In the genomic region with DNA sequence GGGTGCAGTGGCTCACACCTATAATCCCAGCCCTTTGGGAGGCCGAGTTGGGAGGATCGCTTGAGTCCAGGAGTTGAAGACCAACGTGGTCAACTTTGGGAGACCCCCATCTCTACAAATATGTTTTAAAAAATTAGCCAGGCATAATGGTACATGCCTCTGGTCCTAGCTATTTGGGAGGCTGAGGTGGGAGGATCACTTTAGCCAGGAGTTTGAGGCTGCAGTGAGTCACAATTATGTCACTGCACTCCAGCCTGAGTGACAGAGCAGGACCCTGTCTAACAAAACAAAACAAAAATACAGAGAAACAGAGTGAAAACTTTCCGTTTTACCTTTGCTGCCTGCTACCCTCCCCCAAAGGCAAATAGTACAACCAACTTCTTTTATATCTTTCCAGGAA, we compare ENCODE assay signal across 2 cellular contexts.
TF ChIP-seq lines count a peak whose summit lies in the region.

No MANE protein-coding gene starts in this region.

TF ChIP-seq in HepG2, 621 proteins besides CTCF, POLR2A, EP300 and RAD21:
- TF ChIP-seq, protein P1, sequence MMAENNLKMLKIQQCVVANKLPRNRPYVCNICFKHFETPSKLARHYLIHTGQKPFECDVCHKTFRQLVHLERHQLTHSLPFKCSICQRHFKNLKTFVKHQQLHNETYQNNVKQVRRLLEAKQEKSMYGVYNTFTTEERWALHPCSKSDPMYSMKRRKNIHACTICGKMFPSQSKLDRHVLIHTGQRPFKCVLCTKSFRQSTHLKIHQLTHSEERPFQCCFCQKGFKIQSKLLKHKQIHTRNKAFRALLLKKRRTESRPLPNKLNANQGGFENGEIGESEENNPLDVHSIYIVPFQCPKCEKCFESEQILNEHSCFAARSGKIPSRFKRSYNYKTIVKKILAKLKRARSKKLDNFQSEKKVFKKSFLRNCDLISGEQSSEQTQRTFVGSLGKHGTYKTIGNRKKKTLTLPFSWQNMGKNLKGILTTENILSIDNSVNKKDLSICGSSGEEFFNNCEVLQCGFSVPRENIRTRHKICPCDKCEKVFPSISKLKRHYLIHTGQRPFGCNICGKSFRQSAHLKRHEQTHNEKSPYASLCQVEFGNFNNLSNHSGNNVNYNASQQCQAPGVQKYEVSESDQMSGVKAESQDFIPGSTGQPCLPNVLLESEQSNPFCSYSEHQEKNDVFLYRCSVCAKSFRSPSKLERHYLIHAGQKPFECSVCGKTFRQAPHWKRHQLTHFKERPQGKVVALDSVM (CRISPR knock-in tag; IDR thresholded peaks at IDR 0.05) = peak; percentile 92
- TF ChIP-seq FOSL2 (CRISPR knock-in tag; IDR thresholded peaks at IDR 0.05) (peak; percentile 72), ZNF496 (CRISPR knock-in tag; IDR thresholded peaks at IDR 0.05; ENCODE audit: insufficient replicate concordance) (no peak), BCL6 (CRISPR knock-in tag; IDR thresholded peaks at IDR 0.05) (peak; percentile 30; the same call in 1 of the 2 replicates)

TF ChIP-seq in endothelial cell of umbilical vein, 7 proteins besides CTCF, POLR2A, EP300 and RAD21:
- TF ChIP-seq MYC (IDR thresholded peaks at IDR 0.05; ENCODE audit: low read depth, low read length) = no peak
- TF ChIP-seq, protein P2, sequence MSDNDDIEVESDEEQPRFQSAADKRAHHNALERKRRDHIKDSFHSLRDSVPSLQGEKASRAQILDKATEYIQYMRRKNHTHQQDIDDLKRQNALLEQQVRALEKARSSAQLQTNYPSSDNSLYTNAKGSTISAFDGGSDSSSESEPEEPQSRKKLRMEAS (IDR thresholded peaks at IDR 0.05; ENCODE audit: insufficient read depth, insufficient read length) = no peak
- no peak for TF ChIP-seq GATA2 (IDR thresholded peaks at IDR 0.05; ENCODE audit: insufficient read depth, insufficient read length, low read depth, low read length)
- TF ChIP-seq JUN (IDR thresholded peaks at IDR 0.05; ENCODE audit: borderline replicate concordance, insufficient read depth, insufficient read length, low read depth) = no peak
- TF ChIP-seq EZH2 (IDR thresholded peaks at IDR 0.05; ENCODE audit: borderline replicate concordance, low read depth, low read length, severe bottlenecking) = no peak
- TF ChIP-seq POLR2AphosphoS5 (IDR thresholded peaks at IDR 0.05; ENCODE audit: insufficient read depth, low read depth, low read length) = no peak
- no peak for TF ChIP-seq FOS (IDR thresholded peaks at IDR 0.05; ENCODE audit: borderline replicate concordance, insufficient read depth, low read length)
